Comparison of ENCODE assay signal across 7 cellular contexts in genomic region chr20:38893485-38894090, GRCh38. TPM values are rescaled to one million over a fixed set of nuclear protein-coding genes. Genes with fewer than 3 reads are reported as not detected.
A peak's percentile ranks its signal among the peaks of the same experiment; 100 is the strongest.
DNase-seq lines count a peak whose midpoint lies in the region; ATAC-seq and TF ChIP-seq lines count a peak whose summit lies in the region.

No MANE protein-coding gene starts in this region.

- peaks cover 0 to 2% of the 10 kb centered on the region in 2 donors for H3K36me3 ChIP-seq in lung (ENCODE audit: control insufficient read depth in 2 of 2, insufficient read depth in 2 of 2, low read length in 2 of 2)

- peak; percentile 84 for TF ChIP-seq CTCF in lung (IDR thresholded peaks at IDR 0.05; ENCODE audit: control extremely low read depth, extremely low read depth)

- 8 to 21% methylated on average over 23 to 26 of the region's 26 CpGs for WGBS in lung, 2 donors

- H3K9me3 ChIP-seq in lung (ENCODE audit: control insufficient read depth in 2 of 2, insufficient read depth in 1 of 2, low read length in 1 of 2), result no peaks in the 10 kb centered on the region

- H3K27me3 ChIP-seq in lung (ENCODE audit: control insufficient read depth, insufficient read depth), result no peaks in the 10 kb centered on the region

- peak; percentile 48 for ATAC-seq in HG03095 (IDR thresholded peaks at IDR 0.05; ENCODE audit: unreplicated experiment)
- ATAC-seq in lung (ENCODE audit: insufficient read depth, low FRiP score), result peak; percentile 68

- no peak overlapping the region for H3K27ac ChIP-seq in lung (ENCODE audit: low read depth in 1 of 2, low read length in 1 of 2)

- H3K4me1 ChIP-seq in lung (ENCODE audit: control insufficient read depth in 2 of 2, insufficient read depth in 2 of 2, low read length in 2 of 2), result peaks cover 0 to 3% of the 10 kb centered on the region in 2 donors

- no peak overlapping the region for H3K4me3 ChIP-seq in lung

- peak; percentile 15 for TF ChIP-seq POLR2A in GM15510 (IDR thresholded peaks at IDR 0.05; ENCODE audit: borderline replicate concordance, extremely low read depth, insufficient read length)

- peak; percentile 42 to 86 for DNase-seq in NCI-H526 (lab: John Stamatoyannopoulos, UW)
- peak; percentile 83 to 87 for DNase-seq in activated CD4-positive, alpha-beta T cell treated with anti-CD3 and anti-CD28 coated beads, Interleukin-2, amount 50 U/mL, for 48 hours
- peak; percentile 76 for DNase-seq in dermis blood vessel endothelial cell
- peak; percentile 50 for DNase-seq in lung (ENCODE audit: low spot score)
- DNase-seq in stimulated activated CD8-positive, alpha-beta memory T cell treated with anti-CD3 and anti-CD28 coated beads, Interleukin-2, amount 100 ng/mL, for 1 hour (ENCODE audit: low read depth in 2 of 2), result peak; percentile 72 to 74

RNA-seq across cellular contexts. Expression of gene FAM83D, which starts 32.6 kb away (rescaled TPM):
- total RNA-seq in dermis blood vessel endothelial cell (23.5 and 67.6 TPM in 2 replicates), lung (1 to 10 TPM; 2.2 to 3.3 TPM)
- polyA plus RNA-seq in lung, result 1 to 10 TPM in 1 of 2 donors, under 1 TPM in 1; 0.94 to 3.6 TPM
